22 cellular contexts compared by ENCODE assay signal in genomic region chr12:117528538-117528937, GRCh38.
A peak's percentile ranks its signal among the peaks of the same experiment; 100 is the strongest.
DNase-seq lines count a peak whose midpoint lies in the region; ATAC-seq and TF ChIP-seq lines count a peak whose summit lies in the region.
"Had no signal": no experiment of that assay in that cellular context is flagged by ENCODE, and none has a peak within 500 bp of the region (broad histone marks: within the 10 kb centered on the region; RNA-seq: fewer than 3 reads in every experiment).

No MANE protein-coding gene starts in this region.

- intact Hi-C loops in right cardiac atrium (cut with DNase I), result no loop called here

- H3K36me3 Mint-ChIP-seq in endodermal cell (ENCODE audit: low read depth), result no peaks in the 10 kb centered on the region
- H3K36me3 Mint-ChIP-seq: IgD-negative memory B cell had no signal

- WGBS in endodermal cell (ENCODE audit: insufficient coverage in 1 of 2, insufficient read length in 1 of 2), 2 experiments, result 88 to 91% methylated on average over 6 to 7 of the region's 7 CpGs
- WGBS in right cardiac atrium, result 65% methylated on average over 7 of the region's 7 CpGs
- 82 to 84% methylated on average over 7 of the region's 7 CpGs for WGBS in tibial nerve, 2 donors

- H3K36me3 ChIP-seq in endodermal cell (ENCODE audit: control insufficient read depth, insufficient read depth, low read length) (no peaks in the 10 kb centered on the region), tibial nerve (no peaks in the 10 kb centered on the region)

- ATAC-seq in right cardiac atrium (peak; percentile 27 to 67), HG02763 (IDR thresholded peaks at IDR 0.05; ENCODE audit: unreplicated experiment) (no peak), GM21526 (IDR thresholded peaks at IDR 0.05; ENCODE audit: low FRiP score, unreplicated experiment) (no peak)
- ATAC-seq: A549, GM12878, GM23338, HepG2 had no signal

- no peak for TF ChIP-seq EP300 in tibial nerve (IDR thresholded peaks at IDR 0.05)

- H3K27ac ChIP-seq in endodermal cell (ENCODE audit: low read depth, low read length) (no peak overlapping the region), right cardiac atrium (ENCODE audit: low read length) (no peak overlapping the region), tibial nerve (no peak overlapping the region)
- H3K27ac ChIP-seq: 22Rv1, A549, C4-2B had no signal

- H3K27me3 ChIP-seq in endodermal cell (ENCODE audit: control insufficient read depth, insufficient read depth, low read length, poor library complexity, severe bottlenecking) (no peaks in the 10 kb centered on the region), right cardiac atrium (ENCODE audit: control insufficient read depth, insufficient read depth) (no peaks in the 10 kb centered on the region), tibial nerve (no peaks in the 10 kb centered on the region)

- no peak overlapping the region for H3K9ac ChIP-seq in endodermal cell (ENCODE audit: extremely low read depth, low read length, poor library complexity, severe bottlenecking)

- no peaks in the 10 kb centered on the region for H3K9me3 ChIP-seq in endodermal cell (ENCODE audit: control insufficient read depth, low read length)
- no peaks in the 10 kb centered on the region for H3K9me3 ChIP-seq in right cardiac atrium (ENCODE audit: control insufficient read depth, low read length)
- peaks cover 0 to 18% (median 0%) of the 10 kb centered on the region in 4 donors for H3K9me3 ChIP-seq in tibial nerve
- H3K9me3 ChIP-seq: Caco-2 had no signal

- no peak overlapping the region for H3K27ac Mint-ChIP-seq in endodermal cell
- H3K27ac Mint-ChIP-seq: CD4-positive, alpha-beta T cell; GM23338; IgD-negative memory B cell had no signal

- H3K4me3 ChIP-seq in endodermal cell (ENCODE audit: low read length) (no peak overlapping the region), right cardiac atrium (ENCODE audit: low read length) (no peak overlapping the region), tibial nerve (no peak overlapping the region)
- H3K4me3 ChIP-seq: A549, GM12878, GM23338 had no signal

- DNase-seq in NCI-H2107 treated with DMSO at 0.1 percent for 48 hours (lab: John Stamatoyannopoulos, UW; ENCODE audit: unreplicated experiment), result peak; percentile 44
- DNase-seq in NCI-H2107 (lab: John Stamatoyannopoulos, UW), result no peak
- peak; percentile 9 for DNase-seq in M059J (ENCODE audit: low read depth)
- DNase-seq in endodermal cell, result peak; percentile 37
- no peak for DNase-seq in right cardiac atrium
- DNase-seq in tibial nerve (ENCODE audit: low spot score in 2 of 2), result no peak
- DNase-seq: AML-193; Caco-2; CD4-positive, alpha-beta T cell; DMS153; DND-41; EL; HCEC 1CT had no signal

- peaks cover 12% of the 10 kb centered on the region for H3K27me3 Mint-ChIP-seq in endodermal cell (ENCODE audit: insufficient read depth)
- H3K27me3 Mint-ChIP-seq: CD4-positive, alpha-beta T cell had no signal

- H3K4me1 Mint-ChIP-seq in endodermal cell, result no peaks in the 10 kb centered on the region
- H3K4me1 Mint-ChIP-seq: GM23338, IgD-negative memory B cell had no signal

- H3K4me3 Mint-ChIP-seq in endodermal cell, result no peak overlapping the region
- H3K4me3 Mint-ChIP-seq: CD4-positive, alpha-beta T cell; GM23338; IgD-negative memory B cell had no signal

- no peak for TF ChIP-seq POLR2A in tibial nerve (IDR thresholded peaks at IDR 0.05)

- no peak for TF ChIP-seq CTCF in endodermal cell (conservative IDR thresholded peaks at IDR 0.05)
- no peak for TF ChIP-seq CTCF in tibial nerve (IDR thresholded peaks at IDR 0.05)

- peaks cover 2% of the 10 kb centered on the region for H3K9me3 Mint-ChIP-seq in endodermal cell
- H3K9me3 Mint-ChIP-seq: CD4-positive, alpha-beta T cell; GM23338 had no signal

- no peaks in the 10 kb centered on the region for H3K4me1 ChIP-seq in endodermal cell (ENCODE audit: control insufficient read depth, insufficient read depth, low read length)
- no peaks in the 10 kb centered on the region for H3K4me1 ChIP-seq in right cardiac atrium (ENCODE audit: control insufficient read depth, insufficient read depth, low read length)
- H3K4me1 ChIP-seq in tibial nerve, result no peaks in the 10 kb centered on the region
- H3K4me1 ChIP-seq: A549, Caco-2 had no signal

Comparison
In these comparisons a context has a peak if more than half of its experiments do, and no peak if none do; other contexts are left out.
1. DNase-seq: peak in NCI-H2107 treated with DMSO at 0.1 percent for 48 hours (single experiment), M059J (single experiment) and endodermal cell (single experiment); none in NCI-H2107 (single experiment), right cardiac atrium (0 of 3) and tibial nerve (0 of 2).
2. ATAC-seq: peak in right cardiac atrium (2 of 2); none in HG02763 (single experiment) and GM21526 (single experiment).